In genomic region chr13:99867535-99868271, GRCh38 we compare ENCODE assay signal across 18 cellular contexts.
A peak's percentile ranks its signal among the peaks of the same experiment; 100 is the strongest.
DNase-seq lines count a peak whose midpoint lies in the region; ATAC-seq and TF ChIP-seq lines count a peak whose summit lies in the region.
"Had no signal": no experiment of that assay in that cellular context is flagged by ENCODE, and none has a peak within 500 bp of the region (broad histone marks: within the 10 kb centered on the region; RNA-seq: fewer than 3 reads in every experiment).

No MANE protein-coding gene starts in this region.

- H3K4me1 ChIP-seq in BE2C, result no peaks in the 10 kb centered on the region
- peaks cover 71% of the 10 kb centered on the region for H3K4me1 ChIP-seq in GM23338 (ENCODE audit: insufficient read depth)
- H3K4me1 ChIP-seq: A549 had no signal

- H3K36me3 Mint-ChIP-seq in GM23338 (ENCODE audit: low read depth) (no peaks in the 10 kb centered on the region), WTC11 (no peaks in the 10 kb centered on the region)

- H3K9me3 ChIP-seq in BE2C, result no peaks in the 10 kb centered on the region
- no peaks in the 10 kb centered on the region for H3K9me3 ChIP-seq in WERI-Rb-1 (ENCODE audit: severe bottlenecking)
- H3K9me3 ChIP-seq: A549, MG63 had no signal

- H3K9me2 ChIP-seq in GM23338 (ENCODE audit: insufficient read depth), result no peaks in the 10 kb centered on the region

- H3K4me2 ChIP-seq in GM23338, result no peak overlapping the region
- H3K4me2 ChIP-seq: A549 had no signal

- intact Hi-C loops in dorsolateral prefrontal cortex (cut with DNase I), result no loop called here

- H3K27me3 Mint-ChIP-seq in GM23338 (ENCODE audit: insufficient read depth, low read depth, poor library complexity), result peaks cover 2% of the 10 kb centered on the region
- H3K27me3 Mint-ChIP-seq in WTC11 (ENCODE audit: low read depth), result no peaks in the 10 kb centered on the region
- H3K27me3 Mint-ChIP-seq: B cell had no signal

- H3K4me3 ChIP-seq in BE2C (ENCODE audit: low read depth, low read length), result no peak overlapping the region
- H3K4me3 ChIP-seq in GM23338, result no peak overlapping the region
- H3K4me3 ChIP-seq in dorsolateral prefrontal cortex, result peak overlapping the region in 2 of 59 donors; percentile 1 to 8
- H3K4me3 ChIP-seq in WERI-Rb-1 (ENCODE audit: low read depth, low read length), result no peak overlapping the region
- H3K4me3 ChIP-seq: A549, MG63 had no signal

- ATAC-seq in GM23338 (no peak), WTC11 (no peak), HG03378 (IDR thresholded peaks at IDR 0.05; ENCODE audit: unreplicated experiment) (no peak)
- ATAC-seq: A549 had no signal

- H3K9me3 Mint-ChIP-seq in GM23338 (no peaks in the 10 kb centered on the region), WTC11 (no peaks in the 10 kb centered on the region)

- TF ChIP-seq CTCF in BE2C (IDR thresholded peaks at IDR 0.05; ENCODE audit: low read depth, low read length), result no peak
- no peak for TF ChIP-seq CTCF in GM23338 (conservative IDR thresholded peaks at IDR 0.05; ENCODE audit: low read depth in 2 of 2)
- TF ChIP-seq CTCF in WTC11 (IDR thresholded peaks at IDR 0.05), result no peak
- no peak for TF ChIP-seq CTCF in dorsolateral prefrontal cortex (IDR thresholded peaks at IDR 0.05 in 54 of 56, conservative IDR thresholded peaks at IDR 0.05 in 2 of 56; ENCODE audit: low read depth in 1 of 56, partially characterized antibody in 56 of 56)
- TF ChIP-seq CTCF in WERI-Rb-1 (IDR thresholded peaks at IDR 0.05; ENCODE audit: low read depth, low read length), result no peak

- H2AFZ ChIP-seq in GM23338, result no peak overlapping the region

- H3F3A ChIP-seq in GM23338 (replicated peaks; ENCODE audit: low read depth), result no peaks in the 10 kb centered on the region

- H3K27me3 ChIP-seq in BE2C, result peaks cover 34% of the 10 kb centered on the region
- no peaks in the 10 kb centered on the region for H3K27me3 ChIP-seq in GM23338 (ENCODE audit: insufficient read depth)
- H3K27me3 ChIP-seq in dorsolateral prefrontal cortex, result no peaks in the 10 kb centered on the region
- no peaks in the 10 kb centered on the region for H3K27me3 ChIP-seq in WERI-Rb-1 (ENCODE audit: insufficient read depth, low read depth, severe bottlenecking)
- H3K27me3 ChIP-seq: MG63 had no signal

- DNase-seq in BE2C (peak; percentile 24), GM23338 (ENCODE audit: low spot score) (no peak), WTC11 (ENCODE audit: low spot score) (no peak), dorsolateral prefrontal cortex (peak in 1 of 10 donors; percentile 47), amygdala (lab: John Stamatoyannopoulos, UW) (no peak), WERI-Rb-1 (no peak)
- no peak for DNase-seq in stimulated activated CD4-positive, alpha-beta T cell treated with anti-CD3 and anti-CD28 coated beads, Interleukin-2, amount 100 ng/mL, for 24 hours
- DNase-seq: DMS79, MG63, NCI-H1436 treated with DMSO at 0.1 percent for 48 hours, NCI-H1930, NCI-H345, NCI-H524 treated with DMSO at 0.1 percent for 48 hours, SIG-M5, T-helper 1 cell had no signal

- H3K4me3 Mint-ChIP-seq in GM23338 (no peak overlapping the region), WTC11 (no peak overlapping the region)
- H3K4me3 Mint-ChIP-seq: B cell had no signal

- H3K4me1 Mint-ChIP-seq in GM23338 (peaks cover 82% of the 10 kb centered on the region), WTC11 (peaks cover 83% of the 10 kb centered on the region)

- H4K20me1 ChIP-seq in GM23338 (replicated peaks; ENCODE audit: insufficient read depth), result no peaks in the 10 kb centered on the region

- CTCF ChIA-PET in WTC11 (lab: Charles Lee), result no interaction called here

- H3K36me3 ChIP-seq in BE2C, result no peaks in the 10 kb centered on the region
- no peaks in the 10 kb centered on the region for H3K36me3 ChIP-seq in GM23338 (ENCODE audit: insufficient read depth)
- H3K36me3 ChIP-seq in WERI-Rb-1, result no peaks in the 10 kb centered on the region
- H3K36me3 ChIP-seq: MG63 had no signal

- H3K27ac ChIP-seq in GM23338 (ENCODE audit: low read depth) (no peak overlapping the region), dorsolateral prefrontal cortex (peak overlapping the region in 36 of 59 donors; percentile 7 to 86 (median 47)), WERI-Rb-1 (no peak overlapping the region)
- H3K27ac ChIP-seq: A549 had no signal

- POLR2A ChIA-PET in WTC11 (lab: Charles Lee), result interaction anchor here (0.6 to 0.7 kb wide), 2 partner anchors 26 to 106 kb away, joined by 4 to 5 read pairs; no protein-coding TSS in a partner anchor

- peak overlapping the region; percentile 32; the same call in 1 of the 2 replicates for H3K27ac Mint-ChIP-seq in GM23338
- H3K27ac Mint-ChIP-seq in WTC11, result peak overlapping the region; percentile 63; the same call in 1 of the 2 replicates
- H3K27ac Mint-ChIP-seq: B cell had no signal

- H3K79me2 ChIP-seq in GM23338 (replicated peaks; ENCODE audit: insufficient read depth), result no peaks in the 10 kb centered on the region

TF ChIP-seq in GM23338, 12 proteins besides CTCF, POLR2A, EP300 and RAD21:
- TF ChIP-seq ZNF114 (CRISPR knock-in tag; IDR thresholded peaks at IDR 0.05) (no peak), POLR2AphosphoS5 (IDR thresholded peaks at IDR 0.05; ENCODE audit: low read depth) (no peak), NANOG (IDR thresholded peaks at IDR 0.05; ENCODE audit: borderline replicate concordance) (no peak), ZNF331 (CRISPR knock-in tag; IDR thresholded peaks at IDR 0.05; ENCODE audit: low read depth) (no peak)

TF ChIP-seq in WTC11, 78 proteins besides CTCF, POLR2A, EP300 and RAD21:
- TF ChIP-seq ZNF512 (CRISPR knock-in tag; IDR thresholded peaks at IDR 0.05; ENCODE audit: borderline replicate concordance), result no peak
- TF ChIP-seq ESRRA (CRISPR knock-in tag; IDR thresholded peaks at IDR 0.05; ENCODE audit: borderline replicate concordance), result no peak
- no peak for TF ChIP-seq ETV6 (CRISPR knock-in tag; IDR thresholded peaks at IDR 0.05)
- TF ChIP-seq STAT6 (CRISPR knock-in tag; conservative IDR thresholded peaks at IDR 0.05; ENCODE audit: low read depth), result no peak
- TF ChIP-seq ZNF263 (CRISPR knock-in tag; IDR thresholded peaks at IDR 0.05; ENCODE audit: low read depth), result no peak
- TF ChIP-seq USF2 (CRISPR knock-in tag; IDR thresholded peaks at IDR 0.05), result no peak

Comparison
In these comparisons a context has a peak if more than half of its experiments do, and no peak if none do; other contexts are left out.
1. H3K27ac ChIP-seq: peak in dorsolateral prefrontal cortex (36 of 59); none in GM23338 (single experiment) and WERI-Rb-1 (single experiment).